ENCODE assay signal across 8 cellular contexts in genomic region chr1:162070094-162070748, GRCh38. TPM values are rescaled to one million over a fixed set of nuclear protein-coding genes. Genes with fewer than 3 reads are reported as not detected.
DNase-seq lines count a peak whose midpoint lies in the region; ATAC-seq and TF ChIP-seq lines count a peak whose summit lies in the region.

No MANE protein-coding gene starts in this region.

- peak overlapping the region in 1 of 2 donors; percentile 63 for H3K27ac Mint-ChIP-seq in stimulated activated naive CD8-positive, alpha-beta T cell treated with anti-CD3 and anti-CD28 coated beads, Interleukin-15, amount 100 ng/mL, for 72 hours

- TF ChIP-seq POLR2A in NB4 (IDR thresholded peaks at IDR 0.05; ENCODE audit: extremely low read depth, insufficient read length) (no peak), adrenal gland (IDR thresholded peaks at IDR 0.05) (no peak)

- no peaks in the 10 kb centered on the region for H3K36me3 ChIP-seq in GM06990 (ENCODE audit: control insufficient read depth, insufficient read depth, low read length)
- no peaks in the 10 kb centered on the region for H3K36me3 ChIP-seq in adrenal gland (replicated peaks in 1 of 2)

- H3K27ac ChIP-seq in adrenal gland: peak overlapping the region in 3 of 5 donors; percentile 68 to 85 (median 75)

- H3K27me3 Mint-ChIP-seq in stimulated activated naive CD8-positive, alpha-beta T cell treated with anti-CD3 and anti-CD28 coated beads, Interleukin-15, amount 100 ng/mL, for 72 hours: peaks cover 73% of the 10 kb centered on the region

- no peaks in the 10 kb centered on the region for H3K9me3 Mint-ChIP-seq in stimulated activated naive CD8-positive, alpha-beta T cell treated with anti-CD3 and anti-CD28 coated beads, Interleukin-15, amount 100 ng/mL, for 72 hours

- 0 to 5% (median 2%) methylated on average over 4 to 29 of the region's 29 CpGs for WGBS in adrenal gland, 4 donors

- intact Hi-C loops in adrenal gland (cut with DNase I): no loop called here

- TF ChIP-seq CTCF in GM06990 (IDR thresholded peaks at IDR 0.05; ENCODE audit: insufficient read depth, low read length, poor library complexity, severe bottlenecking): no peak
- no peak for TF ChIP-seq CTCF in NB4 (IDR thresholded peaks at IDR 0.05; ENCODE audit: low read depth, low read length)
- no peak for TF ChIP-seq CTCF in adrenal gland (IDR thresholded peaks at IDR 0.05)

- H3K4me1 ChIP-seq in adrenal gland (replicated peaks in 1 of 2): peaks cover 7 to 12% of the 10 kb centered on the region in 2 donors

- DNase-seq in GM06990 (ENCODE audit: extremely low read depth, insufficient read length) (peak; percentile 10), NB4 (ENCODE audit: low read depth) (peak; percentile 7), adrenal gland (peak in 4 of 7 donors; percentile 14 to 41 (median 25)), kidney tubule cell (ENCODE audit: low spot score) (peak; percentile 48), cerebellar nuclear complex (lab: John Stamatoyannopoulos, UW) (no peak), NCI-H1048 (lab: John Stamatoyannopoulos, UW) (no peak)
- DNase-seq in stimulated activated naive CD8-positive, alpha-beta T cell treated with anti-CD3 and anti-CD28 coated beads, Interleukin-15, amount 100 ng/mL, for 72 hours: peak; percentile 15 to 19

- peak; percentile 32 for ATAC-seq in stimulated activated naive CD8-positive, alpha-beta T cell treated with anti-CD3 and anti-CD28 coated beads, Interleukin-15, amount 100 ng/mL, for 72 hours
- no peak for ATAC-seq in HG03432 (IDR thresholded peaks at IDR 0.05; ENCODE audit: unreplicated experiment)

- H3K4me3 ChIP-seq in GM06990 (replicated peaks; ENCODE audit: low read depth, low read length): peak overlapping the region; percentile 50
- peak overlapping the region; percentile 28 for H3K4me3 ChIP-seq in NB4 (ENCODE audit: low read depth, low read length)
- H3K4me3 ChIP-seq in adrenal gland: peak overlapping the region; percentile 29 to 97 (median 42)

- H3K4me3 Mint-ChIP-seq in stimulated activated naive CD8-positive, alpha-beta T cell treated with anti-CD3 and anti-CD28 coated beads, Interleukin-15, amount 100 ng/mL, for 72 hours: peak overlapping the region; percentile 87 to 92

- H3K9me3 ChIP-seq in adrenal gland (replicated peaks in 1 of 3): no peaks in the 10 kb centered on the region

- H3K4me1 Mint-ChIP-seq in stimulated activated naive CD8-positive, alpha-beta T cell treated with anti-CD3 and anti-CD28 coated beads, Interleukin-15, amount 100 ng/mL, for 72 hours: peaks cover 17% of the 10 kb centered on the region

- peaks cover 3% of the 10 kb centered on the region for H3K27me3 ChIP-seq in GM06990 (replicated peaks; ENCODE audit: control insufficient read depth, insufficient read depth, low read length)
- H3K27me3 ChIP-seq in adrenal gland: no peaks in the 10 kb centered on the region

RNA-seq across cellular contexts. Expression of gene NOS1AP, which starts 0.7 kb away (rescaled TPM):
- 1 to 10 TPM in 7 of 8 donors, under 1 TPM in 1; 0.79 to 7.4 (median 3.8) TPM for total RNA-seq in adrenal gland
- 10 to 100 TPM in 1 of 3 donors, 1 to 10 TPM in 1, under 1 TPM in 1; 0.37 to 12.0 (median 2.1) TPM for polyA plus RNA-seq in adrenal gland

RNA-seq across cellular contexts. Expression of gene OLFML2B, which starts 46.6 kb away (rescaled TPM):
- total RNA-seq in adrenal gland: 10 to 100 TPM in 7 of 8 donors, 1 to 10 TPM in 1; 7.1 to 24.4 (median 20.3) TPM
- 1 to 10 TPM; 5.5 to 7.3 (median 7.2) TPM for polyA plus RNA-seq in adrenal gland

Comparison
In these comparisons a context has a peak if more than half of its experiments do, and no peak if none do; other contexts are left out.
1. DNase-seq: peak in GM06990 (single experiment), NB4 (single experiment), adrenal gland (4 of 7), kidney tubule cell (single experiment) and stimulated activated naive CD8-positive, alpha-beta T cell treated with anti-CD3 and anti-CD28 coated beads, Interleukin-15, amount 100 ng/mL, for 72 hours (2 of 2); none in cerebellar nuclear complex (0 of 2) and NCI-H1048 (single experiment).
2. Peak in every context shown above with its lines, with median percentiles within 50 percentile points of each other: H3K4me3 ChIP-seq.